Comparison of ENCODE assay signal across 28 cellular contexts in genomic region chr6:138293428-138293827, GRCh38.
"Had no signal": no experiment of that assay in that cellular context is flagged by ENCODE, and none has a peak within 500 bp of the region (broad histone marks: within the 10 kb centered on the region; RNA-seq: fewer than 3 reads in every experiment).

No MANE protein-coding gene starts in this region.

- ATAC-seq: activated naive CD8-positive, alpha-beta T cell treated with anti-CD3 and anti-CD28 coated beads, Interleukin-2, amount 50 U/mL, for 24 hours; esophagus mucosa; foreskin keratinocyte; mucosa of descending colon; naive thymus-derived CD4-positive, alpha-beta T cell; psoas muscle; stimulated activated memory B cell treated with anti-CD40 and anti-IgM and Interleukin-4, amounts not matched to agents 10 μg/mL and 1 μg/mL and 100 μg/mL, for 72 hours; T-helper 17 cell had no signal

- H3K27me3 ChIP-seq: cardiac muscle cell, foreskin keratinocyte, hepatocyte, neural progenitor cell, ovary, tibial nerve had no signal

- H3K36me3 ChIP-seq: cardiac muscle cell, neural progenitor cell, ovary, tibial nerve had no signal

- H3K4me3 ChIP-seq: cardiac muscle cell, hepatocyte, mucosa of descending colon, neural progenitor cell, ovary, psoas muscle, smooth muscle cell, tibial nerve had no signal

- H3K27me3 Mint-ChIP-seq: activated naive CD4-positive, alpha-beta T cell treated with anti-CD3 and anti-CD28 coated beads, Interleukin-2, amount 10 ng/mL, durations not matched to agents 7 days and 5 days; dendritic cell treated with granulocyte-macrophage colony-stimulating factor and Interleukin-4, amounts not matched to agents 40 ng/mL and 50 ng/mL, for 4 days had no signal

- H2AFZ ChIP-seq: hepatocyte, neural progenitor cell had no signal

- H3K4me1 Mint-ChIP-seq: activated naive CD4-positive, alpha-beta T cell treated with anti-CD3 and anti-CD28 coated beads, Interleukin-2, amount 10 ng/mL, durations not matched to agents 7 days and 5 days; naive thymus-derived CD4-positive, alpha-beta T cell; neural progenitor cell; T-helper 17 cell had no signal

- H3K4me2 ChIP-seq: hepatocyte, neural progenitor cell, smooth muscle cell had no signal

- H3K9me3 ChIP-seq: mucosa of descending colon, ovary, psoas muscle, tibial nerve had no signal

- H3K79me2 ChIP-seq: hepatocyte had no signal

- H3K9ac ChIP-seq: neural progenitor cell had no signal

- H3K4me1 ChIP-seq: psoas muscle, tibial nerve had no signal

- H3K27ac ChIP-seq: cardiac muscle cell, foreskin keratinocyte, hepatocyte, neural progenitor cell, ovary, psoas muscle, tibial nerve, VCaP had no signal

- H3K27ac Mint-ChIP-seq: activated naive CD4-positive, alpha-beta T cell treated with anti-CD3 and anti-CD28 coated beads, Interleukin-2, amount 10 ng/mL, durations not matched to agents 7 days and 5 days; activated naive CD8-positive, alpha-beta T cell treated with anti-CD3 and anti-CD28 coated beads, Interleukin-2, amount 50 U/mL, for 24 hours; dendritic cell treated with granulocyte-macrophage colony-stimulating factor and Interleukin-4, amounts not matched to agents 40 ng/mL and 50 ng/mL, for 4 days; naive thymus-derived CD4-positive, alpha-beta T cell; neural progenitor cell; stimulated activated memory B cell treated with anti-CD40 and anti-IgM and Interleukin-4, amounts not matched to agents 10 μg/mL and 1 μg/mL and 100 μg/mL, for 72 hours; T-helper 17 cell had no signal

- H3K4me3 Mint-ChIP-seq: activated naive CD4-positive, alpha-beta T cell treated with anti-CD3 and anti-CD28 coated beads, Interleukin-2, amount 10 ng/mL, durations not matched to agents 7 days and 5 days; activated naive CD8-positive, alpha-beta T cell treated with anti-CD3 and anti-CD28 coated beads, Interleukin-2, amount 50 U/mL, for 24 hours; dendritic cell treated with granulocyte-macrophage colony-stimulating factor and Interleukin-4, amounts not matched to agents 40 ng/mL and 50 ng/mL, for 4 days; naive thymus-derived CD4-positive, alpha-beta T cell; neural progenitor cell; stimulated activated memory B cell treated with anti-CD40 and anti-IgM and Interleukin-4, amounts not matched to agents 10 μg/mL and 1 μg/mL and 100 μg/mL, for 72 hours; T-helper 17 cell had no signal

- H3K9me3 Mint-ChIP-seq: activated naive CD4-positive, alpha-beta T cell treated with anti-CD3 and anti-CD28 coated beads, Interleukin-2, amount 10 ng/mL, durations not matched to agents 7 days and 5 days; activated naive CD8-positive, alpha-beta T cell treated with anti-CD3 and anti-CD28 coated beads, Interleukin-2, amount 50 U/mL, for 24 hours; dendritic cell treated with granulocyte-macrophage colony-stimulating factor and Interleukin-4, amounts not matched to agents 40 ng/mL and 50 ng/mL, for 4 days; neural progenitor cell; stimulated activated memory B cell treated with anti-CD40 and anti-IgM and Interleukin-4, amounts not matched to agents 10 μg/mL and 1 μg/mL and 100 μg/mL, for 72 hours had no signal

- DNase-seq: activated CD4-positive, alpha-beta T cell treated with anti-CD3 and anti-CD28 coated beads, Interleukin-2, amount 50 U/mL, for 1 hour; activated CD4-positive, CD25-positive, alpha-beta regulatory T cell treated with anti-CD3 and anti-CD28 coated beads, Interleukin-2, amount 50 U/mL, for 72 hours; activated CD8-positive, alpha-beta memory T cell treated with anti-CD3 and anti-CD28 coated beads for 24 hours; activated CD8-positive, alpha-beta memory T cell treated with anti-CD3 and anti-CD28 coated beads, Interleukin-2, amount 50 U/mL, for 48 hours; activated effector memory CD4-positive, alpha-beta T cell treated with Interleukin-2 at 50 U/mL for 16 hours; activated naive CD4-positive, alpha-beta T cell treated with anti-CD3 and anti-CD28 coated beads, Interleukin-2, amount 10 ng/mL, durations not matched to agents 7 days and 5 days; activated naive CD8-positive, alpha-beta T cell treated with anti-CD3 and anti-CD28 coated beads, Interleukin-2, amount 50 U/mL, for 24 hours; activated T-cell treated with anti-CD3 and anti-CD28 coated beads, Interleukin-2, amount 50 U/mL, for 48 hours; aorta; effector CD8-positive, alpha-beta T cell; foreskin keratinocyte; mesenchymal stem cell; mucosa of descending colon; naive thymus-derived CD4-positive, alpha-beta T cell; ovary; psoas muscle; right cardiac atrium; stimulated activated CD4-positive, alpha-beta T cell treated with anti-CD3 and anti-CD28 coated beads, Interleukin-4, amount 100 ng/mL, for 24 hours; T-helper 17 cell had no signal

- H3K36me3 Mint-ChIP-seq: activated naive CD4-positive, alpha-beta T cell treated with anti-CD3 and anti-CD28 coated beads, Interleukin-2, amount 10 ng/mL, durations not matched to agents 7 days and 5 days; naive thymus-derived CD4-positive, alpha-beta T cell; neural progenitor cell; stimulated activated memory B cell treated with anti-CD40 and anti-IgM and Interleukin-4, amounts not matched to agents 10 μg/mL and 1 μg/mL and 100 μg/mL, for 72 hours had no signal
